In the genomic region with DNA sequence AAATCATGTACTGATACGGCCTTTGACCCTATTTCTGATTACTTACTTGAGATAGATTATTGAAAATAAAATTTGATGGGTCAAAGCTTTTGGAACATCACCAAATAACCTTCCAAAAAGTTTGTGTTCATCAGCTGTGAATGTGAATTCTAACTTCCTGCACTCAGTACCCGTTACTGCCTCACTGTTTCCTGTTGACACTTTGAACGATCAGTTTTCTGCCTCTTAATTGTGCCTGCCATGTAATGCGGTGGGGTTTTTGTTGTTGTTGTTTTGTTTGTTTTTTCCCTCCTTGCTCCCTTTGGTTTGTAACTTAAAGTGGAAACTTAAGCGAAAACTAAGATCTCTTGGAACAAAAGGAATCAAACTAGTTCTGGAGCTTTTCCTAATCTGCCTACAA, we compare ENCODE assay signal across 19 cellular contexts. TPM values are rescaled to one million over a fixed set of nuclear protein-coding genes. Genes with fewer than 3 reads are reported as not detected.
DNase-seq lines count a peak whose midpoint lies in the region; ATAC-seq, FAIRE-seq and TF ChIP-seq lines count a peak whose summit lies in the region.
"Had no signal": no experiment of that assay in that cellular context is flagged by ENCODE, and none has a peak within 500 bp of the region (broad histone marks: within the 10 kb centered on the region; RNA-seq: fewer than 3 reads in every experiment).

No MANE protein-coding gene starts in this region.

- H3K9ac ChIP-seq in HepG2 (ENCODE audit: insufficient read depth, low read depth, low read length) = no peak overlapping the region
- H3K9ac ChIP-seq: KMS-11 had no signal

- peak overlapping the region; percentile 77 for H3K4me3 Mint-ChIP-seq in CD8-positive, alpha-beta T cell

- FAIRE-seq in small intestine (lab: Jason Lieb, UNC) (no peak), HepG2 (lab: Jason Lieb, UNC) (no peak)
- FAIRE-seq: pancreas had no signal

- POLR2A ChIA-PET in CD8-positive, alpha-beta T cell (lab: Charles Lee) = interaction anchor here (0.7 to 3.3 kb wide), 8 partner anchors 12 to 191 kb away, joined by 3 to 10 read pairs (median 4); a partner anchor contains a TSS
- POLR2A ChIA-PET in OCI-LY7 (lab: Charles Lee) (interaction anchor here (0.6 to 1.8 kb wide), 7 partner anchors 8 to 497 kb away, joined by 3 to 6 read pairs (median 3); no protein-coding TSS in a partner anchor), HepG2 (lab: Yijun Ruan, JAX) (interaction anchor here (1.1 kb wide), 1 partner anchor 19 kb away, joined by 3 read pairs; a partner anchor contains a TSS)

- H3K79me2 ChIP-seq in OCI-LY7 (ENCODE audit: insufficient read depth, low read depth, low read length) (peaks cover 5% of the 10 kb centered on the region; the same call in 1 of the 2 replicates), HepG2 (ENCODE audit: insufficient read depth, low read length) (no peaks in the 10 kb centered on the region)

- intact Hi-C loops in CD8-positive, alpha-beta T cell (cut with DNase I, micrococcal nuclease) = loop anchor here (5.0 kb wide), 2 partner anchors 62 to 172 kb away; no protein-coding TSS in a partner anchor
- intact Hi-C loops in OCI-LY7 (cut with micrococcal nuclease; ENCODE audit: unreplicated experiment) = no loop called here
- intact Hi-C loops in HepG2 (cut with micrococcal nuclease; ENCODE audit: unreplicated experiment) = no loop called here

- peak overlapping the region; percentile 62 for H3K27ac ChIP-seq in CD8-positive, alpha-beta T cell (ENCODE audit: low read depth, low read length)
- H3K27ac ChIP-seq in OCI-LY7 (ENCODE audit: low read depth, low read length, poor library complexity, severe bottlenecking) = peak overlapping the region; percentile 43
- H3K27ac ChIP-seq in small intestine (ENCODE audit: low read depth in 1 of 2, low read length in 1 of 2) = no peak overlapping the region
- no peak overlapping the region for H3K27ac ChIP-seq in substantia nigra (ENCODE audit: low read depth, low read length, poor library complexity, severe bottlenecking)
- H3K27ac ChIP-seq in HepG2 (ENCODE audit: extremely low read length, insufficient read depth, low read length) = no peak overlapping the region
- H3K27ac ChIP-seq: cardiac muscle cell, KMS-11, suprapubic skin had no signal

- no peak for TF ChIP-seq EP300 in HepG2 (IDR thresholded peaks at IDR 0.05; ENCODE audit: low read depth in 2 of 2, low read length in 2 of 2)
- TF ChIP-seq EP300 in HepG2 (CRISPR knock-in tag; IDR thresholded peaks at IDR 0.05; ENCODE audit: borderline replicate concordance) = no peak

- TF ChIP-seq RAD21 in HepG2 (CRISPR knock-in tag; IDR thresholded peaks at IDR 0.05) = no peak

- no peaks in the 10 kb centered on the region for H3K27me3 ChIP-seq in CD8-positive, alpha-beta T cell (ENCODE audit: insufficient read depth, low read length)
- no peaks in the 10 kb centered on the region for H3K27me3 ChIP-seq in small intestine (ENCODE audit: control insufficient read depth in 2 of 2, insufficient read depth in 2 of 2, low read length in 2 of 2)
- no peaks in the 10 kb centered on the region for H3K27me3 ChIP-seq in HepG2 (ENCODE audit: control insufficient read depth in 1 of 2, insufficient read depth in 2 of 2, low read length in 2 of 2)
- H3K27me3 ChIP-seq: cardiac muscle cell, pancreas, suprapubic skin had no signal

- peaks cover 62% of the 10 kb centered on the region for H3K4me1 ChIP-seq in CD8-positive, alpha-beta T cell (ENCODE audit: insufficient read depth, low read length)
- peaks cover 36% of the 10 kb centered on the region for H3K4me1 ChIP-seq in OCI-LY7 (ENCODE audit: insufficient read depth, low read length, poor library complexity, severe bottlenecking)
- H3K4me1 ChIP-seq in small intestine (ENCODE audit: control insufficient read depth in 2 of 2, insufficient read depth in 1 of 2, low read depth in 1 of 2, low read length in 1 of 2) = no peaks in the 10 kb centered on the region
- no peaks in the 10 kb centered on the region for H3K4me1 ChIP-seq in HepG2 (ENCODE audit: insufficient read depth, low read length)
- H3K4me1 ChIP-seq: suprapubic skin had no signal

- no peak overlapping the region for H3K4me3 ChIP-seq in CD8-positive, alpha-beta T cell (ENCODE audit: low read depth, low read length)
- no peak overlapping the region for H3K4me3 ChIP-seq in OCI-LY7 (ENCODE audit: low read depth, low read length, poor library complexity, severe bottlenecking)
- H3K4me3 ChIP-seq in small intestine (ENCODE audit: low read depth in 1 of 2, low read length in 2 of 2) = no peak overlapping the region
- H3K4me3 ChIP-seq in HepG2 (replicated peaks in 1 of 3; ENCODE audit: insufficient read depth in 1 of 3, low read depth in 2 of 3, low read length in 3 of 3) = no peak overlapping the region
- H3K4me3 ChIP-seq: cardiac muscle cell, pancreas, suprapubic skin had no signal

- no peaks in the 10 kb centered on the region for H3K9me3 ChIP-seq in CD8-positive, alpha-beta T cell (ENCODE audit: low read length)
- no peaks in the 10 kb centered on the region for H3K9me3 ChIP-seq in OCI-LY7 (ENCODE audit: low read length)
- no peaks in the 10 kb centered on the region for H3K9me3 ChIP-seq in small intestine (ENCODE audit: control insufficient read depth, low read depth)
- H3K9me3 ChIP-seq in HepG2 (ENCODE audit: low read length) = no peaks in the 10 kb centered on the region
- H3K9me3 ChIP-seq: pancreas, suprapubic skin had no signal

- H4K20me1 ChIP-seq in OCI-LY7 (ENCODE audit: insufficient read depth, low read length) (no peaks in the 10 kb centered on the region), HepG2 (ENCODE audit: insufficient read depth, low read length) (no peaks in the 10 kb centered on the region)

- TF ChIP-seq POLR2A in HepG2 (IDR thresholded peaks at IDR 0.05; ENCODE audit: insufficient read depth in 1 of 2, low read depth in 2 of 2, low read length in 2 of 2) = no peak

- no peak for TF ChIP-seq CTCF in CD8-positive, alpha-beta T cell (IDR thresholded peaks at IDR 0.05)
- TF ChIP-seq CTCF in OCI-LY7 (conservative IDR thresholded peaks at IDR 0.05; ENCODE audit: low read length) (no peak), HepG2 (CRISPR knock-in tag; IDR thresholded peaks at IDR 0.05) (no peak)

- CTCF ChIA-PET in CD8-positive, alpha-beta T cell (lab: Charles Lee) = interaction anchor here (0.6 to 1.2 kb wide), 7 partner anchors 18 to 1564 kb away, joined by 3 read pairs; no protein-coding TSS in a partner anchor
- CTCF ChIA-PET in OCI-LY7 (lab: Charles Lee; ENCODE audit: unreplicated experiment) = no interaction called here
- CTCF ChIA-PET in HepG2 (lab: Yijun Ruan, JAX; ENCODE audit: low intra/inter-chr PET ratio, low total read pairs) = no interaction called here

- no peaks in the 10 kb centered on the region for H3K9me3 Mint-ChIP-seq in CD8-positive, alpha-beta T cell

- in situ Hi-C loops in HepG2 (cut with HindIII; ENCODE audit: extremely low pct_ligation_motif_present, low pct_unique_long_range_greater_than_20kb) = no loop called here

- TSS peak; percentile 4 for BruUV-seq in OCI-LY7 (replicated peaks; lab: Mats Ljungman, UMichigan)
- no TSS peak for BruUV-seq in HepG2 (replicated peaks; lab: Mats Ljungman, UMichigan)

- 60 to 72% (median 64%) methylated on average over 5 of the region's 5 CpGs for WGBS in small intestine, 3 donors
- WGBS in HepG2 (ENCODE audit: low lambda C conversion rate) = 97% methylated on average over 5 of the region's 5 CpGs

- H3K4me1 Mint-ChIP-seq in CD8-positive, alpha-beta T cell (ENCODE audit: low read depth) = peaks cover 84% of the 10 kb centered on the region

- no peaks in the 10 kb centered on the region for H3K27me3 Mint-ChIP-seq in CD8-positive, alpha-beta T cell (ENCODE audit: low read depth)

- peak overlapping the region; percentile 1; the same call in 1 of the 2 replicates for H3K4me2 ChIP-seq in OCI-LY7 (ENCODE audit: low read length)
- no peak overlapping the region for H3K4me2 ChIP-seq in HepG2 (ENCODE audit: low read depth, low read length)
- H3K4me2 ChIP-seq: KMS-11 had no signal

- ATAC-seq in CD8-positive, alpha-beta T cell = no peak
- ATAC-seq in HepG2 = no peak
- ATAC-seq: activated CD4-positive, CD25-positive, alpha-beta regulatory T cell treated with anti-CD3 and anti-CD28 coated beads, Interleukin-2, amount 50 U/mL, for 24 hours had no signal

- no peaks in the 10 kb centered on the region for H3K9me2 ChIP-seq in OCI-LY7 (ENCODE audit: insufficient read depth, low read length)

- no peak for DNase-seq in CD8-positive, alpha-beta T cell
- peak; percentile 33 for DNase-seq in OCI-LY7 (ENCODE audit: low spot score)
- peak; percentile 37 for DNase-seq in central memory CD4-positive, alpha-beta T cell
- peak; percentile 29 for DNase-seq in small intestine
- DNase-seq in substantia nigra (lab: John Stamatoyannopoulos, UW) = no peak
- DNase-seq in HepG2 (ENCODE audit: low spot score) = no peak
- no peak for DNase-seq in NCI-H187 treated with DMSO at 0.1 percent for 48 hours (lab: John Stamatoyannopoulos, UW)
- DNase-seq: activated effector memory CD4-positive, alpha-beta T cell treated with anti-CD3 and anti-CD28 coated beads, Interleukin-2, amount 50 U/mL, for 16 hours; NCI-H1694; NCI-H510A treated with DMSO at 0.1 percent for 48 hours; pancreas; SW 1271 had no signal

- H3K36me3 Mint-ChIP-seq in CD8-positive, alpha-beta T cell = peaks cover 84% of the 10 kb centered on the region

- peaks cover 38% of the 10 kb centered on the region for H3K36me3 ChIP-seq in CD8-positive, alpha-beta T cell (ENCODE audit: insufficient read depth, low read length)
- peaks cover 99% of the 10 kb centered on the region for H3K36me3 ChIP-seq in OCI-LY7 (ENCODE audit: insufficient read depth, low read length)
- peaks cover 20 to 40% of the 10 kb centered on the region in 2 donors for H3K36me3 ChIP-seq in small intestine (ENCODE audit: control insufficient read depth in 2 of 2, insufficient read depth in 2 of 2, low read length in 2 of 2)
- H3K36me3 ChIP-seq in HepG2 (replicated peaks in 1 of 2; ENCODE audit: control insufficient read depth in 1 of 2, insufficient read depth in 2 of 2, low read length in 2 of 2) = peaks cover 40 to 95% of the 10 kb centered on the region in 2 experiments

- H3K27ac Mint-ChIP-seq in CD8-positive, alpha-beta T cell = peak overlapping the region; percentile 94

- H2AFZ ChIP-seq in OCI-LY7 (ENCODE audit: low read length) = no peak overlapping the region
- H2AFZ ChIP-seq in HepG2 (ENCODE audit: low read length) = no peak overlapping the region

RNA-seq across cellular contexts. Expression of a gene that starts 18.9 kb away (rescaled TPM):
- total RNA-seq in CD8-positive, alpha-beta T cell = 100 to 1,000 TPM; 156 to 164 TPM
- total RNA-seq in OCI-LY7 (2014; rRNA removed; shearing (Covaris generic)) = 42.5 and 44.9 TPM in 2 replicates
- 31.8 and 36.2 TPM in 2 replicates for total RNA-seq in OCI-LY7 (2022)
- polyA plus RNA-seq in small intestine = 10 to 100 TPM; 14.6 to 19.0 (median 15.9) TPM
- total RNA-seq in HepG2 (2016; rRNA removed; fragmentation: Illumina TruSeq; extraction: Trizol) = 51.7 and 61.2 TPM in 2 replicates
- total RNA-seq in HepG2 (2016; cell fraction: cytosol; rRNA removed; fragmentation: Illumina TruSeq; extraction: Trizol; ENCODE audit: low read depth) = 8.5 and 9.2 TPM in 2 replicates
- 51.7 and 55.0 TPM in 2 replicates for total RNA-seq in HepG2 (2016; cell fraction: insoluble cytoplasmic fraction; rRNA removed; fragmentation: Illumina TruSeq; extraction: Trizol)
- 17.6 and 18.8 TPM in 2 replicates for total RNA-seq in HepG2 (2016; cell fraction: membrane; rRNA removed; fragmentation: Illumina TruSeq; extraction: Trizol)
- 66.8 and 76.3 TPM in 2 replicates for total RNA-seq in HepG2 (2016; cell fraction: nucleus; rRNA removed; fragmentation: Illumina TruSeq; extraction: Trizol)
- 26.0 and 32.4 TPM in 2 replicates for polyA plus RNA-seq in HepG2 (2011; rRNA removed)
- 18.2 and 21.7 TPM in 2 replicates for polyA plus RNA-seq in HepG2 (2011; cell fraction: cytosol; rRNA removed)
- 77.7 and 79.9 TPM in 2 replicates for polyA plus RNA-seq in HepG2 (2011; cell fraction: nucleus; rRNA removed)
- polyA plus RNA-seq in HepG2 (2012) = 18.0 and 21.3 TPM in 2 replicates
- polyA plus RNA-seq in HepG2 (2016; cell fraction: cytosol; fragmentation: Illumina TruSeq; extraction: Trizol; ENCODE audit: low read depth) = 2.4 TPM in 2 replicates
- polyA plus RNA-seq in HepG2 (2016; cell fraction: insoluble cytoplasmic fraction; fragmentation: Illumina TruSeq; extraction: Trizol; ENCODE audit: low read depth) = 28.5 and 28.9 TPM in 2 replicates
- 6.8 and 6.9 TPM in 2 replicates for polyA plus RNA-seq in HepG2 (2016; cell fraction: membrane; fragmentation: Illumina TruSeq; extraction: Trizol; ENCODE audit: low read depth)
- polyA plus RNA-seq in HepG2 (2016; cell fraction: nucleus; fragmentation: Illumina TruSeq; extraction: Trizol; ENCODE audit: insufficient read depth, low read depth) = 55.6 and 67.9 TPM in 2 replicates
- polyA minus RNA-seq in HepG2 (2011; rRNA and poly(A)+ RNA removed; ENCODE audit: low replicate concordance) = 21.6 and 31.5 TPM in 2 replicates
- polyA minus RNA-seq in HepG2 (2011; cell fraction: cytosol; rRNA and poly(A)+ RNA removed) = 13.2 and 14.0 TPM in 2 replicates
- 74.3 and 85.7 TPM in 2 replicates for polyA minus RNA-seq in HepG2 (2011; cell fraction: nucleus; rRNA and poly(A)+ RNA removed)

RNA-seq across cellular contexts. Expression of a gene that starts 37.2 kb away (rescaled TPM):
- total RNA-seq in CD8-positive, alpha-beta T cell = under 1 TPM; 0.05 to 0.19 TPM
- total RNA-seq in OCI-LY7 (2014; rRNA removed; shearing (Covaris generic)) = 0.32 TPM in 1 of 2 replicates, not detected in the other
- total RNA-seq in OCI-LY7 (2022) = not detected in 2 replicates
- polyA plus RNA-seq in small intestine = not detected
- total RNA-seq in HepG2 (2016; rRNA removed; fragmentation: Illumina TruSeq; extraction: Trizol) = not detected in 2 replicates
- total RNA-seq in HepG2 (2016; cell fraction: cytosol; rRNA removed; fragmentation: Illumina TruSeq; extraction: Trizol; ENCODE audit: low read depth) = not detected in 2 replicates
- not detected in 2 replicates for total RNA-seq in HepG2 (2016; cell fraction: insoluble cytoplasmic fraction; rRNA removed; fragmentation: Illumina TruSeq; extraction: Trizol)
- total RNA-seq in HepG2 (2016; cell fraction: membrane; rRNA removed; fragmentation: Illumina TruSeq; extraction: Trizol) = not detected in 2 replicates
- not detected in 2 replicates for total RNA-seq in HepG2 (2016; cell fraction: nucleus; rRNA removed; fragmentation: Illumina TruSeq; extraction: Trizol)
- not detected in 2 replicates for polyA plus RNA-seq in HepG2 (2011; rRNA removed)
- not detected in 2 replicates for polyA plus RNA-seq in HepG2 (2011; cell fraction: cytosol; rRNA removed)
- 0.31 TPM in 1 of 2 replicates, not detected in the other for polyA plus RNA-seq in HepG2 (2011; cell fraction: nucleus; rRNA removed)
- not detected in 2 replicates for polyA plus RNA-seq in HepG2 (2012)
- not detected in 2 replicates for polyA plus RNA-seq in HepG2 (2016; cell fraction: cytosol; fragmentation: Illumina TruSeq; extraction: Trizol; ENCODE audit: low read depth)
- polyA plus RNA-seq in HepG2 (2016; cell fraction: insoluble cytoplasmic fraction; fragmentation: Illumina TruSeq; extraction: Trizol; ENCODE audit: low read depth) = not detected in 2 replicates
- polyA plus RNA-seq in HepG2 (2016; cell fraction: membrane; fragmentation: Illumina TruSeq; extraction: Trizol; ENCODE audit: low read depth) = not detected in 2 replicates
- not detected in 2 replicates for polyA plus RNA-seq in HepG2 (2016; cell fraction: nucleus; fragmentation: Illumina TruSeq; extraction: Trizol; ENCODE audit: insufficient read depth, low read depth)
- polyA minus RNA-seq in HepG2 (2011; rRNA and poly(A)+ RNA removed; ENCODE audit: low replicate concordance) = not detected in 2 replicates
- polyA minus RNA-seq in HepG2 (2011; cell fraction: cytosol; rRNA and poly(A)+ RNA removed) = not detected in 2 replicates
- polyA minus RNA-seq in HepG2 (2011; cell fraction: nucleus; rRNA and poly(A)+ RNA removed) = not detected in 2 replicates
- total RNA-seq: cardiac muscle cell, G401, glomerular endothelial cell, mesenteric fat pad, pancreas, suprapubic skin had no signal
- polyA plus RNA-seq: pancreas had no signal

Comparison
In these comparisons a context has a peak if more than half of its experiments do, and no peak if none do; other contexts are left out.
1. DNase-seq: peak in OCI-LY7 (single experiment), central memory CD4-positive, alpha-beta T cell (single experiment) and small intestine (single experiment); none in CD8-positive, alpha-beta T cell (0 of 7), substantia nigra (0 of 49), HepG2 (single experiment) and NCI-H187 treated with DMSO at 0.1 percent for 48 hours (single experiment).
2. H3K27ac ChIP-seq: peak in CD8-positive, alpha-beta T cell (single experiment) and OCI-LY7 (single experiment); none in small intestine (0 of 2), substantia nigra (single experiment) and HepG2 (single experiment).
3. intact Hi-C loops: an anchor here in CD8-positive, alpha-beta T cell (5.0 kb wide); none called in OCI-LY7 and HepG2.